ENCODE assay signal across 10 cellular contexts in genomic region chr4:27702710-27703431, GRCh38.
A peak's percentile ranks its signal among the peaks of the same experiment; 100 is the strongest.
DNase-seq lines count a peak whose midpoint lies in the region; ATAC-seq and TF ChIP-seq lines count a peak whose summit lies in the region.
"Had no signal": no experiment of that assay in that cellular context is flagged by ENCODE, and none has a peak within 500 bp of the region (broad histone marks: within the 10 kb centered on the region; RNA-seq: fewer than 3 reads in every experiment).

No MANE protein-coding gene starts in this region.

- peaks cover 4% of the 10 kb centered on the region for H3K27me3 Mint-ChIP-seq in neural progenitor cell (ENCODE audit: insufficient read depth, low read depth)
- H3K27me3 Mint-ChIP-seq: memory B cell had no signal

- 0 out of 2 replicates have a peak, but pooled peaks have one; percentile 33 for TF ChIP-seq CTCF in GM12874 (IDR thresholded peaks at IDR 0.05; ENCODE audit: insufficient read depth, low read depth, low read length)
- TF ChIP-seq CTCF in astrocyte of the cerebellum (IDR thresholded peaks at IDR 0.05; ENCODE audit: low read depth, low read length, missing control alignments), result peak; percentile 33
- peak; percentile 60 for TF ChIP-seq CTCF in neural progenitor cell (IDR thresholded peaks at IDR 0.05)

- peaks cover 4% of the 10 kb centered on the region for H3K4me1 Mint-ChIP-seq in neural progenitor cell
- H3K4me1 Mint-ChIP-seq: memory B cell had no signal

- no peak overlapping the region for H3K4me3 ChIP-seq in astrocyte of the cerebellum (ENCODE audit: low read depth, low read length)
- H3K4me3 ChIP-seq in neural progenitor cell, result no peak overlapping the region

- no peaks in the 10 kb centered on the region for H3K9me3 ChIP-seq in neural progenitor cell (ENCODE audit: low read depth)

- H3K4me2 ChIP-seq in neural progenitor cell, result no peak overlapping the region

- ATAC-seq in GM19324 (IDR thresholded peaks at IDR 0.05; ENCODE audit: low FRiP score, unreplicated experiment), result no peak

- peaks cover 4% of the 10 kb centered on the region for H3K9me3 Mint-ChIP-seq in neural progenitor cell

- no peaks in the 10 kb centered on the region for H4K20me1 ChIP-seq in neural progenitor cell (ENCODE audit: low read depth)

- H3K27me3 ChIP-seq in neural progenitor cell, result no peaks in the 10 kb centered on the region

- no peak overlapping the region for H2AFZ ChIP-seq in neural progenitor cell (replicated peaks)

- H3F3A ChIP-seq in neural progenitor cell (ENCODE audit: low read depth), result no peaks in the 10 kb centered on the region

- H3K4me1 ChIP-seq in neural progenitor cell, result no peaks in the 10 kb centered on the region

- H3K79me2 ChIP-seq in neural progenitor cell (ENCODE audit: low read depth), result no peaks in the 10 kb centered on the region

- H3K4me3 Mint-ChIP-seq in neural progenitor cell, result no peak overlapping the region
- H3K4me3 Mint-ChIP-seq: memory B cell had no signal

- in situ Hi-C loops in astrocyte of the cerebellum (cut with HindIII; ENCODE audit: low sequenced_read_pairs), result no loop called here

- H3K36me3 ChIP-seq in neural progenitor cell, result no peaks in the 10 kb centered on the region

- H3K27ac Mint-ChIP-seq in neural progenitor cell, result no peak overlapping the region
- H3K27ac Mint-ChIP-seq: memory B cell had no signal

- no peaks in the 10 kb centered on the region for H3K36me3 Mint-ChIP-seq in neural progenitor cell
- H3K36me3 Mint-ChIP-seq: memory B cell had no signal

- peak; percentile 2 for DNase-seq in NCI-H146 treated with DMSO at 0.1 percent for 48 hours (lab: John Stamatoyannopoulos, UW; ENCODE audit: unreplicated experiment)
- DNase-seq in astrocyte of the cerebellum (ENCODE audit: low read depth), result no peak
- peak; percentile 41 for DNase-seq in neural progenitor cell (ENCODE audit: low spot score)
- DNase-seq in AG08396 (ENCODE audit: low spot score), result no peak
- DNase-seq in activated CD8-positive, alpha-beta memory T cell treated with anti-CD3 and anti-CD28 coated beads for 24 hours, result no peak
- no peak for DNase-seq in NCI-H2227 treated with DMSO at 0.1 percent for 48 hours (lab: John Stamatoyannopoulos, UW)
- DNase-seq: stimulated activated CD4-positive, alpha-beta T cell treated with anti-CD3 and anti-CD28 coated beads, Interleukin-4, amount 100 ng/mL, for 4 hours had no signal

- no peak overlapping the region for H3K9ac ChIP-seq in neural progenitor cell

- no peak overlapping the region for H3K27ac ChIP-seq in neural progenitor cell

Comparison
In these comparisons a context has a peak if more than half of its experiments do, and no peak if none do; other contexts are left out.
1. DNase-seq: peak in NCI-H146 treated with DMSO at 0.1 percent for 48 hours (single experiment) and neural progenitor cell (single experiment); none in astrocyte of the cerebellum (single experiment), AG08396 (single experiment), activated CD8-positive, alpha-beta memory T cell treated with anti-CD3 and anti-CD28 coated beads for 24 hours (single experiment) and NCI-H2227 treated with DMSO at 0.1 percent for 48 hours (single experiment).
2. Peak in every context shown above with its lines, with median percentiles within 50 percentile points of each other: CTCF ChIP-seq.